ENCODE assay signal across 9 cellular contexts in the genomic region with DNA sequence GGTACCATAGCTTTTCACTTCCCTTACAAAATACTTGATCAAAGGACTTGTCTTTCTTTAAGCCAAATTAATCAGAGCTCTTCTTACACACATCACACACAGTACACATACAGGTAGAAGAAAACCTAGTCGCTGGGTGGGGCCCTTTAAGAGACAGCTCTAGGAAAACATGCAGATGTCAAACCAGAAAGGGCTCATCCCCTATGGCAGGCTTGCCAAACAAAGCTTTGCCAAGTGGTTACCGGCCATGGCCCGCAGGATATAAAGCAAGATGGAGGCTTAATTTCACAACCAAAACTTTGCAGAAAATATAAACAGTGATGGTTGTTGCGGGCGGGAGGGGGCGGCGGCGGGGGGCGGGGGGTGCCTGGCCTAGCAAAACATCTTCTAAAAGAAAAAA.
DNase-seq lines count a peak whose midpoint lies in the region; ATAC-seq and TF ChIP-seq lines count a peak whose summit lies in the region.
"Had no signal": no experiment of that assay in that cellular context is flagged by ENCODE, and none has a peak within 500 bp of the region (broad histone marks: within the 10 kb centered on the region; RNA-seq: fewer than 3 reads in every experiment).

No MANE protein-coding gene starts in this region.

- no peak for TF ChIP-seq CTCF in endodermal cell (conservative IDR thresholded peaks at IDR 0.05)

- H3K9me3 ChIP-seq in endodermal cell (ENCODE audit: control insufficient read depth, low read length) (peaks cover 19% of the 10 kb centered on the region), trophoblast cell (ENCODE audit: insufficient read depth, low read depth, low read length) (peaks cover 12% of the 10 kb centered on the region), aorta (ENCODE audit: control insufficient read depth, low read length) (no peaks in the 10 kb centered on the region)

- no peak overlapping the region for H3K14ac ChIP-seq in trophoblast cell (ENCODE audit: low read length)

- H2BK5ac ChIP-seq in trophoblast cell (ENCODE audit: low read depth, low read length, poor library complexity), result no peak overlapping the region

- H3K36me3 Mint-ChIP-seq in endodermal cell (ENCODE audit: low read depth), result no peaks in the 10 kb centered on the region

- no peak overlapping the region for H3K4ac ChIP-seq in trophoblast cell (ENCODE audit: low read depth, low read length)

- H3K9ac ChIP-seq in endodermal cell (ENCODE audit: extremely low read depth, low read length, poor library complexity, severe bottlenecking), result no peak overlapping the region
- H3K9ac ChIP-seq in trophoblast cell (ENCODE audit: low read length), result no peak overlapping the region

- H3K27ac ChIP-seq in endodermal cell (ENCODE audit: low read depth, low read length), result no peak overlapping the region
- H3K27ac ChIP-seq in trophoblast cell (ENCODE audit: low read depth, low read length), result no peak overlapping the region
- no peak overlapping the region for H3K27ac ChIP-seq in aorta (ENCODE audit: low read depth in 1 of 2, low read length in 2 of 2)
- H3K27ac ChIP-seq: dorsolateral prefrontal cortex had no signal

- H3K36me3 ChIP-seq in endodermal cell (ENCODE audit: control insufficient read depth, insufficient read depth, low read length) (no peaks in the 10 kb centered on the region), trophoblast cell (ENCODE audit: control insufficient read depth in 1 of 2, insufficient read depth in 2 of 2, low read length in 2 of 2) (peaks cover 0 to 2% of the 10 kb centered on the region in 2 experiments), aorta (ENCODE audit: control insufficient read depth in 1 of 2, insufficient read depth in 2 of 2, low read length in 1 of 2) (no peaks in the 10 kb centered on the region)

- no peak overlapping the region for H4K8ac ChIP-seq in trophoblast cell (ENCODE audit: low read depth, low read length)

- H2BK12ac ChIP-seq in trophoblast cell (ENCODE audit: low read length), result no peak overlapping the region

- H3K4me1 ChIP-seq in endodermal cell (ENCODE audit: control insufficient read depth, insufficient read depth, low read length) (no peaks in the 10 kb centered on the region), trophoblast cell (ENCODE audit: control insufficient read depth in 1 of 2, insufficient read depth in 2 of 2, low read length in 2 of 2) (no peaks in the 10 kb centered on the region), aorta (ENCODE audit: control insufficient read depth in 1 of 2, insufficient read depth in 2 of 2, low read length in 2 of 2) (no peaks in the 10 kb centered on the region)

- no peaks in the 10 kb centered on the region for H3K79me2 ChIP-seq in trophoblast cell (ENCODE audit: control insufficient read depth, insufficient read depth, low read length, poor library complexity)

- no peak overlapping the region for H4K91ac ChIP-seq in trophoblast cell (ENCODE audit: low read depth, low read length)

- H3K4me3 ChIP-seq in endodermal cell (ENCODE audit: low read length), result peak overlapping the region; percentile 71
- no peak overlapping the region for H3K4me3 ChIP-seq in trophoblast cell (ENCODE audit: low read depth, low read length)
- no peak overlapping the region for H3K4me3 ChIP-seq in aorta (ENCODE audit: low read length in 2 of 2)

- ATAC-seq in aorta (ENCODE audit: low FRiP score), result no peak

- DNase-seq in DMS79 treated with DMSO at 0.1 percent for 48 hours (lab: John Stamatoyannopoulos, UW) (peak; percentile 61), DMS79 (lab: John Stamatoyannopoulos, UW) (no peak), NCI-H345 (lab: John Stamatoyannopoulos, UW) (peak; percentile 46), endodermal cell (no peak), trophoblast cell (peak; percentile 47 to 73), CD1c-positive myeloid dendritic cell (ENCODE audit: extremely low spot score) (no peak), T1000 (lab: John Stamatoyannopoulos, UW) (no peak), aorta (no peak)
- DNase-seq: dorsolateral prefrontal cortex had no signal

- H2AK5ac ChIP-seq in trophoblast cell (ENCODE audit: low read length), result no peak overlapping the region

- no peak overlapping the region for H2BK120ac ChIP-seq in trophoblast cell (ENCODE audit: insufficient read depth, low read length, poor library complexity)

- no peaks in the 10 kb centered on the region for H3K27me3 Mint-ChIP-seq in endodermal cell (ENCODE audit: insufficient read depth)

- intact Hi-C loops in aorta (cut with DNase I), result no loop called here

- H3K27me3 ChIP-seq in endodermal cell (ENCODE audit: control insufficient read depth, insufficient read depth, low read length, poor library complexity, severe bottlenecking), result no peaks in the 10 kb centered on the region
- no peaks in the 10 kb centered on the region for H3K27me3 ChIP-seq in trophoblast cell (ENCODE audit: insufficient read depth, low read length)
- H3K27me3 ChIP-seq in aorta (ENCODE audit: control insufficient read depth in 1 of 2, insufficient read depth in 2 of 2, low read length in 1 of 2), result no peaks in the 10 kb centered on the region

- peak overlapping the region; percentile 65 for H3K27ac Mint-ChIP-seq in endodermal cell

- peaks cover 2% of the 10 kb centered on the region for H3K79me1 ChIP-seq in trophoblast cell (ENCODE audit: low read length)

- peaks cover 11% of the 10 kb centered on the region for H3K4me1 Mint-ChIP-seq in endodermal cell

- H3K4me3 Mint-ChIP-seq in endodermal cell, result peak overlapping the region; percentile 87

- H3K9me3 Mint-ChIP-seq in endodermal cell, result peaks cover 12% of the 10 kb centered on the region

- H3K4me2 ChIP-seq in trophoblast cell (ENCODE audit: low read length), result peak overlapping the region; percentile 48

- no peak overlapping the region for H3K23ac ChIP-seq in trophoblast cell (ENCODE audit: low read length)

- no peak overlapping the region for H4K12ac ChIP-seq in trophoblast cell (ENCODE audit: low read depth, low read length)

- H2AFZ ChIP-seq in trophoblast cell (ENCODE audit: insufficient read depth, low read length, poor library complexity), result no peak overlapping the region

- WGBS in endodermal cell (ENCODE audit: insufficient coverage in 1 of 2, insufficient read length in 1 of 2), 2 experiments, result 37 to 54% methylated on average over 3 of the region's 9 CpGs
- no CpG with 5 or more reads among the region's 9 CpGs for WGBS in trophoblast cell (ENCODE audit: extremely low coverage, insufficient coverage, insufficient read length)
- 37 to 44% methylated on average over 9 of the region's 9 CpGs for WGBS in aorta, 2 donors

- no peak overlapping the region for H3K18ac ChIP-seq in trophoblast cell (ENCODE audit: low read length)

Comparison
In these comparisons a context has a peak if more than half of its experiments do, and no peak if none do; other contexts are left out.
1. DNase-seq: peak in DMS79 treated with DMSO at 0.1 percent for 48 hours (single experiment), NCI-H345 (single experiment) and trophoblast cell (2 of 2); none in DMS79 (single experiment), endodermal cell (single experiment), CD1c-positive myeloid dendritic cell (single experiment), T1000 (single experiment) and aorta (0 of 2).